8 cellular contexts compared by ENCODE assay signal in genomic region chr5:76256116-76256889, GRCh38.
A peak's percentile ranks its signal among the peaks of the same experiment; 100 is the strongest.
DNase-seq lines count a peak whose midpoint lies in the region; ATAC-seq and TF ChIP-seq lines count a peak whose summit lies in the region.

No MANE protein-coding gene starts in this region.

- peaks cover 9% of the 10 kb centered on the region for H3K27me3 ChIP-seq in cardiac muscle cell

- H3K4me1 ChIP-seq in cardiac muscle cell (ENCODE audit: low read depth) = peaks cover 10% of the 10 kb centered on the region

- H3K36me3 ChIP-seq in cardiac muscle cell = no peaks in the 10 kb centered on the region

- no peaks in the 10 kb centered on the region for H3K36me3 Mint-ChIP-seq in activated naive CD4-positive, alpha-beta T cell treated with anti-CD3 and anti-CD28 coated beads, Interleukin-2, amount 50 U/mL, for 72 hours

- DNase-seq in COR-L47 (lab: John Stamatoyannopoulos, UW) (peak; percentile 59), SK-N-DZ (ENCODE audit: low spot score) (peak; percentile 64), cardiac muscle cell (ENCODE audit: low read depth in 1 of 2, low spot score in 1 of 2) (peak; percentile 79 to 85), putamen (ENCODE audit: low spot score) (peak; percentile 78)
- peak; percentile 51 to 58 for DNase-seq in activated naive CD4-positive, alpha-beta T cell treated with anti-CD3 and anti-CD28 coated beads, Interleukin-2, amount 50 U/mL, for 72 hours (ENCODE audit: low spot score in 2 of 2)

- H3K27ac Mint-ChIP-seq in activated naive CD4-positive, alpha-beta T cell treated with anti-CD3 and anti-CD28 coated beads, Interleukin-2, amount 50 U/mL, for 72 hours = no peak overlapping the region

- H3K27ac ChIP-seq in cardiac muscle cell = no peak overlapping the region

- no peak overlapping the region for H3K4me3 ChIP-seq in cardiac muscle cell

- no peaks in the 10 kb centered on the region for H3K9me3 Mint-ChIP-seq in activated naive CD4-positive, alpha-beta T cell treated with anti-CD3 and anti-CD28 coated beads, Interleukin-2, amount 50 U/mL, for 72 hours

- TF ChIP-seq CTCF in LNCAP (IDR thresholded peaks at IDR 0.05) (peak; percentile 85), cardiac muscle cell (IDR thresholded peaks at IDR 0.05; ENCODE audit: low read depth, low read length) (peak; percentile 66)

- no peaks in the 10 kb centered on the region for H3K9me3 ChIP-seq in cardiac muscle cell (ENCODE audit: low read depth)

- ATAC-seq in GM21367 (IDR thresholded peaks at IDR 0.05; ENCODE audit: unreplicated experiment) (peak; percentile 82), HG03457 (IDR thresholded peaks at IDR 0.05; ENCODE audit: unreplicated experiment) (no peak)
- peak; percentile 93 to 97 for ATAC-seq in activated naive CD4-positive, alpha-beta T cell treated with anti-CD3 and anti-CD28 coated beads, Interleukin-2, amount 50 U/mL, for 72 hours
